ENCODE assay signal across 8 cellular contexts in genomic region chr20:53750827-53751393, GRCh38.
DNase-seq lines count a peak whose midpoint lies in the region; ATAC-seq and TF ChIP-seq lines count a peak whose summit lies in the region.

No MANE protein-coding gene starts in this region.

- peak overlapping the region; percentile 36 to 89 (median 77) for H3K27ac Mint-ChIP-seq in CD14-positive monocyte
- peak overlapping the region; percentile 95 for H3K27ac Mint-ChIP-seq in activated CD4-positive, alpha-beta T cell treated with anti-CD3 and anti-CD28 coated beads, Interleukin-2, amount 10 ng/mL, durations not matched to agents 7 days and 5 days

- H3K36me3 Mint-ChIP-seq in CD14-positive monocyte: no peaks in the 10 kb centered on the region
- H3K36me3 Mint-ChIP-seq in activated CD4-positive, alpha-beta T cell treated with anti-CD3 and anti-CD28 coated beads, Interleukin-2, amount 10 ng/mL, durations not matched to agents 7 days and 5 days (ENCODE audit: low read depth): peaks cover 5% of the 10 kb centered on the region

- intact Hi-C loops in CD14-positive monocyte (cut with micrococcal nuclease): no loop called here

- no peaks in the 10 kb centered on the region for H3K27me3 Mint-ChIP-seq in CD14-positive monocyte (ENCODE audit: low read depth in 3 of 3)
- no peaks in the 10 kb centered on the region for H3K27me3 Mint-ChIP-seq in activated CD4-positive, alpha-beta T cell treated with anti-CD3 and anti-CD28 coated beads, Interleukin-2, amount 10 ng/mL, durations not matched to agents 7 days and 5 days

- H3K4me1 Mint-ChIP-seq in CD14-positive monocyte: peaks cover 34% of the 10 kb centered on the region
- H3K4me1 Mint-ChIP-seq in activated CD4-positive, alpha-beta T cell treated with anti-CD3 and anti-CD28 coated beads, Interleukin-2, amount 10 ng/mL, durations not matched to agents 7 days and 5 days: peaks cover 77% of the 10 kb centered on the region

- H3K27ac ChIP-seq in skin epidermis: peak overlapping the region in 20 of 21 experiments; percentile 31 to 90 (median 74)

- peak; percentile 47 for ATAC-seq in GM19372 (IDR thresholded peaks at IDR 0.05; ENCODE audit: low read depth, unreplicated experiment)
- ATAC-seq in HG03520 (IDR thresholded peaks at IDR 0.05; ENCODE audit: unreplicated experiment): peak; percentile 25
- no peak for ATAC-seq in esophagus mucosa

- H3K4me3 ChIP-seq in fibroblast of the aortic adventitia (ENCODE audit: low read depth, low read length) (no peak overlapping the region), skin epidermis (no peak overlapping the region)

- H3K4me3 Mint-ChIP-seq in CD14-positive monocyte: no peak overlapping the region
- H3K4me3 Mint-ChIP-seq in activated CD4-positive, alpha-beta T cell treated with anti-CD3 and anti-CD28 coated beads, Interleukin-2, amount 10 ng/mL, durations not matched to agents 7 days and 5 days: peak overlapping the region; percentile 45

- no peaks in the 10 kb centered on the region for H3K9me3 Mint-ChIP-seq in CD14-positive monocyte
- H3K9me3 Mint-ChIP-seq in activated CD4-positive, alpha-beta T cell treated with anti-CD3 and anti-CD28 coated beads, Interleukin-2, amount 10 ng/mL, durations not matched to agents 7 days and 5 days: no peaks in the 10 kb centered on the region

- no peak for DNase-seq in CD14-positive monocyte (ENCODE audit: low spot score)
- DNase-seq in activated CD4-positive, alpha-beta T cell treated with anti-CD3 and anti-CD28 coated beads, Interleukin-2, amount 10 ng/mL, durations not matched to agents 7 days and 5 days: peak; percentile 65
- peak; percentile 72 for DNase-seq in fibroblast of the aortic adventitia (ENCODE audit: low read depth)
- no peak for DNase-seq in NCI-H2081 (lab: John Stamatoyannopoulos, UW)

- CTCF ChIA-PET in activated CD4-positive, alpha-beta T cell treated with anti-CD3 and anti-CD28 coated beads, Interleukin-2, amount 10 ng/mL, durations not matched to agents 7 days and 5 days (lab: Charles Lee): interaction anchor here (0.7 to 1.9 kb wide), 5 partner anchors 14 to 141 kb away, joined by 3 to 10 read pairs (median 3); no protein-coding TSS in a partner anchor

- TF ChIP-seq CTCF in CD14-positive monocyte (IDR thresholded peaks at IDR 0.05): no peak
- TF ChIP-seq CTCF in fibroblast of the aortic adventitia (IDR thresholded peaks at IDR 0.05; ENCODE audit: insufficient read depth, low read length): no peak

- POLR2A ChIA-PET in activated CD4-positive, alpha-beta T cell treated with anti-CD3 and anti-CD28 coated beads, Interleukin-2, amount 10 ng/mL, durations not matched to agents 7 days and 5 days (lab: Charles Lee): interaction anchor here (1.7 kb wide), 1 partner anchor 14 kb away, joined by 7 read pairs; no protein-coding TSS in a partner anchor

Comparison
In these comparisons a context has a peak if more than half of its experiments do, and no peak if none do; other contexts are left out.
1. DNase-seq: peak in activated CD4-positive, alpha-beta T cell treated with anti-CD3 and anti-CD28 coated beads, Interleukin-2, amount 10 ng/mL, durations not matched to agents 7 days and 5 days (single experiment) and fibroblast of the aortic adventitia (single experiment); none in CD14-positive monocyte (single experiment) and NCI-H2081 (0 of 2).